32 cellular contexts compared by ENCODE assay signal in the genomic region with DNA sequence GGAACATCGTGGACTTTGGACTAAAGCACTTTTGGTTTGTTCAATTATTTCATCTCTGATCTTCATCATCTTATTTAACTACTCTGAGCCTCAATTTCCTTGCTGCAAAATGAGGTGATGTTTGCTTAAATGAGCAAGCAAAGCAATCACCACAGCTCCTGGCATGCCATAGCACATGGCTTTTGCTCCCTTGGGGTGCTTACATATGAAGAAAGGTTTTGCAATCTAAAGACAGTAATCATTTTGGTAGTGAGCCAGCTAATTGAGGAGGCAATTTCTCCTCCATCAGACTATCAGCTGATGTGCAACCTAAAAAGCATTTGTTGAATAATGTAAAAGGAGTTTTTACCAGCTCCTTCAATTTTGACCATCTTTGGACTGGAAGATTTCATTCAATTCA.
"Had no signal": no experiment of that assay in that cellular context is flagged by ENCODE, and none has a peak within 500 bp of the region (broad histone marks: within the 10 kb centered on the region; RNA-seq: fewer than 3 reads in every experiment).

No MANE protein-coding gene starts in this region.

- H3K36me3 ChIP-seq: adrenal gland, gastroesophageal sphincter, pancreas, prostate gland, stomach, suprapubic skin, tibial artery, upper lobe of right lung had no signal

- H3K79me2 ChIP-seq: hepatocyte had no signal

- H3K27me3 Mint-ChIP-seq: activated naive CD8-positive, alpha-beta T cell treated with anti-CD3 and anti-CD28 coated beads for 36 hours; memory B cell; naive thymus-derived CD8-positive, alpha-beta T cell; stimulated activated memory B cell treated with anti-CD40 and anti-IgM and Interleukin-4, amounts not matched to agents 10 μg/mL and 1 μg/mL and 100 μg/mL, for 72 hours had no signal

- DNase-seq: activated CD4-positive, alpha-beta T cell treated with anti-CD3 and anti-CD28 coated beads for 4 hours; activated CD4-positive, alpha-beta T cell treated with anti-CD3 and anti-CD28 coated beads, Interleukin-2, amount 50 U/mL, for 4 hours; activated CD8-positive, alpha-beta memory T cell treated with anti-CD3 and anti-CD28 coated beads for 24 hours; activated effector memory CD4-positive, alpha-beta T cell treated with Interleukin-2 at 50 U/mL for 16 hours; activated naive CD4-positive, alpha-beta T cell treated with anti-CD3 and anti-CD28 coated beads for 36 hours; activated naive CD8-positive, alpha-beta T cell treated with anti-CD3 and anti-CD28 coated beads for 36 hours; adrenal gland; aorta; body of pancreas; caudate nucleus; effector CD4-positive, alpha-beta T cell; kidney; left colon; naive thymus-derived CD8-positive, alpha-beta T cell; nucleus accumbens; pancreas; retina; stimulated activated CD4-positive, alpha-beta T cell treated with anti-CD3 and anti-CD28 coated beads, Interleukin-1b, Interleukin-23, amount 100 ng/mL, for 48 hours; stimulated activated CD4-positive, alpha-beta T cell treated with anti-CD3 and anti-CD28 coated beads, Interleukin-4, amount 100 ng/mL, for 4 hours; stimulated activated CD8-positive, alpha-beta memory T cell treated with anti-CD3 and anti-CD28 coated beads, Interleukin-4, amount 100 ng/mL, for 48 hours; stomach; tibial artery; upper lobe of right lung had no signal

- H3K4me3 ChIP-seq: adrenal gland, body of pancreas, gastroesophageal sphincter, hepatocyte, pancreas, prostate gland, smooth muscle cell, stomach, suprapubic skin, tibial artery, upper lobe of right lung had no signal

- H3K27ac ChIP-seq: adrenal gland, body of pancreas, gastroesophageal sphincter, hepatocyte, pancreas, prostate gland, stomach, suprapubic skin, tibial artery, upper lobe of right lung, VCaP had no signal

- H3K4me2 ChIP-seq: hepatocyte, smooth muscle cell had no signal

- H3K4me1 ChIP-seq: adrenal gland, body of pancreas, gastroesophageal sphincter, pancreas, prostate gland, stomach, suprapubic skin, tibial artery, upper lobe of right lung had no signal

- H3K27me3 ChIP-seq: adrenal gland, body of pancreas, gastroesophageal sphincter, hepatocyte, pancreas, stomach, suprapubic skin, tibial artery, upper lobe of right lung had no signal

- H3K27ac Mint-ChIP-seq: activated naive CD4-positive, alpha-beta T cell treated with anti-CD3 and anti-CD28 coated beads for 36 hours; activated naive CD8-positive, alpha-beta T cell treated with anti-CD3 and anti-CD28 coated beads for 36 hours; memory B cell; stimulated activated memory B cell treated with anti-CD40 and anti-IgM and Interleukin-4, amounts not matched to agents 10 μg/mL and 1 μg/mL and 100 μg/mL, for 72 hours had no signal

- H3K4me1 Mint-ChIP-seq: activated naive CD8-positive, alpha-beta T cell treated with anti-CD3 and anti-CD28 coated beads for 36 hours; memory B cell; naive thymus-derived CD8-positive, alpha-beta T cell; neural crest cell; stimulated activated memory B cell treated with anti-CD40 and anti-IgM and Interleukin-4, amounts not matched to agents 10 μg/mL and 1 μg/mL and 100 μg/mL, for 72 hours had no signal

- H3K4me3 Mint-ChIP-seq: activated naive CD4-positive, alpha-beta T cell treated with anti-CD3 and anti-CD28 coated beads for 36 hours; activated naive CD8-positive, alpha-beta T cell treated with anti-CD3 and anti-CD28 coated beads for 36 hours; memory B cell; naive thymus-derived CD8-positive, alpha-beta T cell; neural crest cell; stimulated activated memory B cell treated with anti-CD40 and anti-IgM and Interleukin-4, amounts not matched to agents 10 μg/mL and 1 μg/mL and 100 μg/mL, for 72 hours had no signal

- H2AFZ ChIP-seq: hepatocyte had no signal

- H3K36me3 Mint-ChIP-seq: activated naive CD8-positive, alpha-beta T cell treated with anti-CD3 and anti-CD28 coated beads for 36 hours; memory B cell; stimulated activated memory B cell treated with anti-CD40 and anti-IgM and Interleukin-4, amounts not matched to agents 10 μg/mL and 1 μg/mL and 100 μg/mL, for 72 hours had no signal

- H3K9me3 ChIP-seq: adrenal gland, body of pancreas, pancreas, prostate gland, suprapubic skin had no signal
